ENCODE assay signal across 16 cellular contexts in genomic region chrX:2514131-2514530, GRCh38.
"Had no signal": no experiment of that assay in that cellular context is flagged by ENCODE, and none has a peak within 500 bp of the region (broad histone marks: within the 10 kb centered on the region; RNA-seq: fewer than 3 reads in every experiment).

No MANE protein-coding gene starts in this region.

- H3K9me3 ChIP-seq: transverse colon, vagina had no signal

- H3K36me3 Mint-ChIP-seq: activated naive CD4-positive, alpha-beta T cell treated with anti-CD3 and anti-CD28 coated beads, Interleukin-2, amount 50 U/mL, for 72 hours; naive thymus-derived CD4-positive, alpha-beta T cell; stimulated activated effector memory CD8-positive, alpha-beta T cell treated with anti-CD3 and anti-CD28 coated beads, Interleukin-12 subunit alpha, Interleukin-12 subunit beta, amount 100 ng/mL, for 72 hours had no signal

- H3K36me3 ChIP-seq: cardiac muscle cell, transverse colon, vagina had no signal

- H2AFZ ChIP-seq: hepatocyte, parathyroid adenoma had no signal

- H3K4me3 ChIP-seq: cardiac muscle cell, hepatocyte, transverse colon, vagina had no signal

- DNase-seq: activated CD4-positive, alpha-beta memory T cell treated with anti-CD3 and anti-CD28 coated beads, Interleukin-2, amount 10 ng/mL, durations not matched to agents 7 days and 5 days; activated CD4-positive, alpha-beta T cell treated with anti-CD3 and anti-CD28 coated beads for 4 hours; activated gamma-delta T cell; activated T-cell treated with anti-CD3 and anti-CD28 coated beads, Interleukin-2, amount 50 U/mL, for 48 hours; islet precursor cell; naive thymus-derived CD4-positive, alpha-beta T cell; stimulated activated CD4-positive, alpha-beta T cell treated with anti-CD3 and anti-CD28 coated beads, Interleukin-12 subunit alpha, Interleukin-12 subunit beta, amount 100 ng/mL, for 4 hours; stimulated activated CD4-positive, alpha-beta T cell treated with anti-CD3 and anti-CD28 coated beads, Interleukin-2, amount 100 ng/mL, for 24 hours; transverse colon had no signal

- H3K9ac ChIP-seq: parathyroid adenoma had no signal

- H3K4me2 ChIP-seq: hepatocyte had no signal

- H3K4me3 Mint-ChIP-seq: activated CD4-positive, alpha-beta memory T cell treated with anti-CD3 and anti-CD28 coated beads, Interleukin-2, amount 10 ng/mL, durations not matched to agents 7 days and 5 days; naive thymus-derived CD4-positive, alpha-beta T cell; stimulated activated effector memory CD8-positive, alpha-beta T cell treated with anti-CD3 and anti-CD28 coated beads, Interleukin-12 subunit alpha, Interleukin-12 subunit beta, amount 100 ng/mL, for 72 hours had no signal

- H3K4me1 ChIP-seq: parathyroid adenoma, transverse colon, vagina had no signal

- H3K27ac Mint-ChIP-seq: activated CD4-positive, alpha-beta memory T cell treated with anti-CD3 and anti-CD28 coated beads, Interleukin-2, amount 10 ng/mL, durations not matched to agents 7 days and 5 days; activated naive CD4-positive, alpha-beta T cell treated with anti-CD3 and anti-CD28 coated beads, Interleukin-2, amount 50 U/mL, for 72 hours; naive thymus-derived CD4-positive, alpha-beta T cell; stimulated activated effector memory CD8-positive, alpha-beta T cell treated with anti-CD3 and anti-CD28 coated beads, Interleukin-12 subunit alpha, Interleukin-12 subunit beta, amount 100 ng/mL, for 72 hours had no signal

- H3K27ac ChIP-seq: cardiac muscle cell, hepatocyte, parathyroid adenoma, transverse colon, vagina had no signal

- ATAC-seq: activated naive CD4-positive, alpha-beta T cell treated with anti-CD3 and anti-CD28 coated beads, Interleukin-2, amount 50 U/mL, for 72 hours; left lobe of liver; naive thymus-derived CD4-positive, alpha-beta T cell; stimulated activated effector memory CD8-positive, alpha-beta T cell treated with anti-CD3 and anti-CD28 coated beads, Interleukin-12 subunit alpha, Interleukin-12 subunit beta, amount 100 ng/mL, for 72 hours had no signal

- H3K9me3 Mint-ChIP-seq: activated CD4-positive, alpha-beta memory T cell treated with anti-CD3 and anti-CD28 coated beads, Interleukin-2, amount 10 ng/mL, durations not matched to agents 7 days and 5 days; activated naive CD4-positive, alpha-beta T cell treated with anti-CD3 and anti-CD28 coated beads, Interleukin-2, amount 50 U/mL, for 72 hours; naive thymus-derived CD4-positive, alpha-beta T cell; stimulated activated effector memory CD8-positive, alpha-beta T cell treated with anti-CD3 and anti-CD28 coated beads, Interleukin-12 subunit alpha, Interleukin-12 subunit beta, amount 100 ng/mL, for 72 hours had no signal

- H3K27me3 ChIP-seq: cardiac muscle cell, hepatocyte, transverse colon, vagina had no signal

- H3K79me2 ChIP-seq: hepatocyte, parathyroid adenoma had no signal

- H3K4me1 Mint-ChIP-seq: activated CD4-positive, alpha-beta memory T cell treated with anti-CD3 and anti-CD28 coated beads, Interleukin-2, amount 10 ng/mL, durations not matched to agents 7 days and 5 days had no signal
